ENCODE assay signal across 25 cellular contexts in the genomic region with DNA sequence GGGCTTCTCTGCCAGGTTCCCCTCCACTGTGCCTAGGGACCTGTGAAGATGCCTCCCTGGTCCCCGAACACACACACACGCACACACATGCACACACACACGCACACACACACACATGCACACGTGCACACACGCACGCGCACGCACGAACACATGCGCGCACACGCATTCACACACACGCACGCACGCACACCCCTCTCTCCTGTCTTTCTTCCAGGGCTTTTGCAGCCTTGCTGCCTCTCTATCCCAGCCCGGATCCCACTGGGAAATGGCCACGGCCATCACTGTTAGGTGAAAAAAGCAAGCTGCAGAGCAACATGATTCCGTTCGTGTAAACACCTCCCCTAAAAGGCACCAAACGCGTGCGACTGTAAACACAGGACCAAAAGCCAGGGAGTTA. TPM values are rescaled to one million over a fixed set of nuclear protein-coding genes. Genes with fewer than 3 reads are reported as not detected.
"Had no signal": no experiment of that assay in that cellular context is flagged by ENCODE, and none has a peak within 500 bp of the region (broad histone marks: within the 10 kb centered on the region; RNA-seq: fewer than 3 reads in every experiment).

No MANE protein-coding gene starts in this region.

- H3K36me3 ChIP-seq: adrenal gland, breast epithelium, colonic mucosa, gastroesophageal sphincter, left lung, right lobe of liver, suprapubic skin, transverse colon, uterus had no signal

- H3K4me1 Mint-ChIP-seq: stimulated activated effector memory CD8-positive, alpha-beta T cell treated with anti-CD3 and anti-CD28 coated beads, Interleukin-12 subunit alpha, Interleukin-12 subunit beta, amount 100 ng/mL, for 72 hours; stimulated activated naive CD8-positive, alpha-beta T cell treated with anti-CD3 and anti-CD28 coated beads, Interleukin-15, amount 100 ng/mL, for 72 hours had no signal

- H3K9me3 ChIP-seq: adrenal gland, breast epithelium, colonic mucosa, gastroesophageal sphincter, left lung, right lobe of liver, suprapubic skin, transverse colon, uterus had no signal

- H3K27me3 ChIP-seq: adrenal gland, breast epithelium, colonic mucosa, dorsolateral prefrontal cortex, left lung, right lobe of liver, transverse colon, uterus had no signal

- H3K36me3 Mint-ChIP-seq: activated naive CD8-positive, alpha-beta T cell; natural killer cell treated with Interleukin-12 subunit alpha and Interleukin-12 subunit beta and Interleukin-15 and Interleukin-18, amount 100 ng/mL, for 72 hours; stimulated activated effector memory CD8-positive, alpha-beta T cell treated with anti-CD3 and anti-CD28 coated beads, Interleukin-12 subunit alpha, Interleukin-12 subunit beta, amount 100 ng/mL, for 72 hours had no signal

- FAIRE-seq: astrocyte had no signal

- H3K27ac Mint-ChIP-seq: activated naive CD8-positive, alpha-beta T cell; effector memory CD8-positive, alpha-beta T cell; natural killer cell treated with Interleukin-12 subunit alpha and Interleukin-12 subunit beta and Interleukin-15 and Interleukin-18, amount 100 ng/mL, for 72 hours; stimulated activated effector memory CD8-positive, alpha-beta T cell treated with anti-CD3 and anti-CD28 coated beads, Interleukin-12 subunit alpha, Interleukin-12 subunit beta, amount 100 ng/mL, for 72 hours; stimulated activated naive CD8-positive, alpha-beta T cell treated with anti-CD3 and anti-CD28 coated beads, Interleukin-15, amount 100 ng/mL, for 72 hours had no signal

- H3K4me3 ChIP-seq: adrenal gland, breast epithelium, colonic mucosa, dorsolateral prefrontal cortex, gastroesophageal sphincter, left lung, lung, right lobe of liver, skin epidermis, suprapubic skin, transverse colon, uterus had no signal

- H3K27ac ChIP-seq: adrenal gland, breast epithelium, colonic mucosa, gastroesophageal sphincter, left lung, right lobe of liver, skin epidermis, suprapubic skin, transverse colon, uterus had no signal

- H3K9me3 Mint-ChIP-seq: effector memory CD8-positive, alpha-beta T cell; natural killer cell treated with Interleukin-12 subunit alpha and Interleukin-12 subunit beta and Interleukin-15 and Interleukin-18, amount 100 ng/mL, for 72 hours; stimulated activated effector memory CD8-positive, alpha-beta T cell treated with anti-CD3 and anti-CD28 coated beads, Interleukin-12 subunit alpha, Interleukin-12 subunit beta, amount 100 ng/mL, for 72 hours; stimulated activated naive CD8-positive, alpha-beta T cell treated with anti-CD3 and anti-CD28 coated beads, Interleukin-15, amount 100 ng/mL, for 72 hours had no signal

- H3K4me1 ChIP-seq: adrenal gland, breast epithelium, colonic mucosa, gastroesophageal sphincter, left lung, right lobe of liver, suprapubic skin, transverse colon, uterus had no signal

- H3K4me3 Mint-ChIP-seq: activated naive CD8-positive, alpha-beta T cell; effector memory CD8-positive, alpha-beta T cell; natural killer cell treated with Interleukin-12 subunit alpha and Interleukin-12 subunit beta and Interleukin-15 and Interleukin-18, amount 100 ng/mL, for 72 hours; stimulated activated effector memory CD8-positive, alpha-beta T cell treated with anti-CD3 and anti-CD28 coated beads, Interleukin-12 subunit alpha, Interleukin-12 subunit beta, amount 100 ng/mL, for 72 hours; stimulated activated naive CD8-positive, alpha-beta T cell treated with anti-CD3 and anti-CD28 coated beads, Interleukin-15, amount 100 ng/mL, for 72 hours had no signal

- DNase-seq: activated CD4-positive, alpha-beta T cell treated with anti-CD3 and anti-CD28 coated beads for 1 hour; activated gamma-delta T cell treated with Interleukin-2 at 50 U/mL for 16 hours; activated T-cell treated with anti-CD3 and anti-CD28 coated beads, Interleukin-2, amount 50 U/mL, for 1 hour; adrenal gland; colonic mucosa; dorsolateral prefrontal cortex; effector memory CD8-positive, alpha-beta T cell; left lung; nucleus accumbens; right lobe of liver; stimulated activated CD4-positive, alpha-beta T cell treated with anti-CD3 and anti-CD28 coated beads, Interleukin-2, amount 100 ng/mL, for 24 hours; stimulated activated naive CD8-positive, alpha-beta T cell treated with anti-CD3 and anti-CD28 coated beads, Interleukin-15, amount 100 ng/mL, for 72 hours; T-helper 9 cell; transverse colon; uterus had no signal

RNA-seq across cellular contexts. Expression of gene NKAIN1, which starts 39.8 kb away (rescaled TPM):
- total RNA-seq: gastroesophageal sphincter; left lung; lung; natural killer cell treated with Interleukin-12 subunit alpha and Interleukin-12 subunit beta and Interleukin-15 and Interleukin-18, amount 100 ng/mL, for 72 hours; right lobe of liver; T-helper 1 cell treated with Interleukin-12 subunit alpha and Interleukin-12 subunit beta and Interleukin-4 antibody, amounts not matched to agents 30 ng/mL and 1 ng/mL, for 36 hours; transverse colon had no signal
